ENCODE assay signal across 29 cellular contexts in the genomic region with DNA sequence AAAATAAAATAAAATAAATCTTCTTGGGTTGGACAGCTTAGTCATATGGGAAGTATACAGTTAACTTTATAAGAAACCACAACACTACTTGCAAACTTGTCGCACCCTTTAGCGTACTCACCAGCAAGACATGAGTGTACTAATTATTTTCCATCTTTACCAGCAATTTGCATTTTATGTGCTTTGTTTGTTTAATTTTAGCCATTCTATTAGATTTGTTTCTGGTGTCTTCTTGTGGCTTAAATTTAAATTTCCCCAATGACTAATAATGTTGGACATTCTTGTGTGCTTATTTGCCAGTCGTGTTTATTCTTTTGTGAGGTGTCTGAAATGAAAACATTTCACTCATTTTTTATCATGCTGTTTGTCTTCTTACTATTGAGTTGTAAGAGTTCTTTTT.
DNase-seq lines count a peak whose midpoint lies in the region; ATAC-seq, FAIRE-seq and TF ChIP-seq lines count a peak whose summit lies in the region.
"Had no signal": no experiment of that assay in that cellular context is flagged by ENCODE, and none has a peak within 500 bp of the region (broad histone marks: within the 10 kb centered on the region; RNA-seq: fewer than 3 reads in every experiment).

No MANE protein-coding gene starts in this region.

- 86 to 90% methylated on average over 1 to 3 of the region's 3 CpGs for WGBS in transverse colon (ENCODE audit: low coverage in 1 of 2), 2 donors

- ATAC-seq in GM21423 (IDR thresholded peaks at IDR 0.05; ENCODE audit: unreplicated experiment) (no peak), HG02973 (IDR thresholded peaks at IDR 0.05; ENCODE audit: unreplicated experiment) (no peak)
- ATAC-seq: activated T-helper 17 cell treated with anti-CD3 and anti-CD28 coated beads, Interleukin-2, amount 50 U/mL, for 72 hours; CD8-positive, alpha-beta T cell; heart left ventricle; stimulated activated memory B cell treated with anti-CD40 and anti-IgM and Interleukin-4, amounts not matched to agents 10 μg/mL and 1 μg/mL and 100 μg/mL, for 72 hours had no signal

- H3K36me3 Mint-ChIP-seq in osteocyte (ENCODE audit: unreplicated experiment) (peaks cover 18% of the 10 kb centered on the region), CD14-positive monocyte (no peaks in the 10 kb centered on the region)
- H3K36me3 Mint-ChIP-seq: activated naive CD8-positive, alpha-beta T cell treated with anti-CD3 and anti-CD28 coated beads, Interleukin-2, amount 10 ng/mL, durations not matched to agents 7 days and 5 days; CD8-positive, alpha-beta T cell; stimulated activated memory B cell treated with anti-CD40 and anti-IgM and Interleukin-4, amounts not matched to agents 10 μg/mL and 1 μg/mL and 100 μg/mL, for 72 hours had no signal

- peak overlapping the region; percentile 59 for H3K27ac Mint-ChIP-seq in osteocyte (ENCODE audit: unreplicated experiment)
- no peak overlapping the region for H3K27ac Mint-ChIP-seq in CD14-positive monocyte
- H3K27ac Mint-ChIP-seq: activated naive CD8-positive, alpha-beta T cell treated with anti-CD3 and anti-CD28 coated beads, Interleukin-2, amount 10 ng/mL, durations not matched to agents 7 days and 5 days; activated T-helper 17 cell treated with anti-CD3 and anti-CD28 coated beads, Interleukin-2, amount 50 U/mL, for 72 hours; CD8-positive, alpha-beta T cell; endodermal cell; nephron progenitor cell; stimulated activated memory B cell treated with anti-CD40 and anti-IgM and Interleukin-4, amounts not matched to agents 10 μg/mL and 1 μg/mL and 100 μg/mL, for 72 hours had no signal

- no peak for TF ChIP-seq CTCF in osteocyte (IDR thresholded peaks at IDR 0.05)
- no peak for TF ChIP-seq CTCF in CD14-positive monocyte (IDR thresholded peaks at IDR 0.05)
- no peak for TF ChIP-seq CTCF in transverse colon (IDR thresholded peaks at IDR 0.05)

- no peak for TF ChIP-seq EP300 in transverse colon (IDR thresholded peaks at IDR 0.05; ENCODE audit: low read depth)

- no peaks in the 10 kb centered on the region for H3K9me3 ChIP-seq in transverse colon
- H3K9me3 ChIP-seq: suprapubic skin, vagina had no signal

- H3K4me1 ChIP-seq in transverse colon: no peaks in the 10 kb centered on the region
- H3K4me1 ChIP-seq: heart left ventricle, left ventricle myocardium inferior, suprapubic skin, vagina had no signal

- H3K36me3 ChIP-seq in transverse colon: no peaks in the 10 kb centered on the region
- H3K36me3 ChIP-seq: heart left ventricle, left ventricle myocardium inferior, suprapubic skin, vagina had no signal

- DNase-seq in EL (peak; percentile 79), LHCN-M2 (ENCODE audit: low read depth) (peak; percentile 71), osteocyte (ENCODE audit: extremely low spot score, unreplicated experiment) (no peak), CD14-positive monocyte (ENCODE audit: low spot score) (no peak), transverse colon (no peak)
- DNase-seq: activated CD4-positive, alpha-beta T cell treated with anti-CD3 and anti-CD28 coated beads, Interleukin-2, amount 50 U/mL, for 1 hour; activated naive CD8-positive, alpha-beta T cell treated with anti-CD3 and anti-CD28 coated beads, Interleukin-2, amount 10 ng/mL, durations not matched to agents 7 days and 5 days; CD8-positive, alpha-beta T cell; DMS153; endodermal cell; GF-D8; heart left ventricle; Kasumi-1; left ventricle myocardium inferior; NCI-H1105 treated with DMSO at 0.1 percent for 48 hours; NCI-H2107; NCI-H510A treated with DMSO at 0.1 percent for 48 hours; nephron progenitor cell; RPMI8226; small intestine had no signal

- in situ Hi-C loops in transverse colon (cut with MboI; ENCODE audit: low pct_ligation_motif_present in 1 of 4, low pct_unique_long_range_greater_than_20kb in 1 of 4, low sequenced_read_pairs in 3 of 4): no loop called here

- no peak for TF ChIP-seq POLR2A in transverse colon (IDR thresholded peaks at IDR 0.05)

- H3K4me3 ChIP-seq in transverse colon: no peak overlapping the region
- H3K4me3 ChIP-seq: coronary artery, heart left ventricle, left ventricle myocardium inferior, suprapubic skin, vagina had no signal

- no peaks in the 10 kb centered on the region for H3K27me3 ChIP-seq in transverse colon
- H3K27me3 ChIP-seq: heart left ventricle, suprapubic skin, vagina had no signal

- H3K27me3 Mint-ChIP-seq in osteocyte (ENCODE audit: unreplicated experiment) (no peaks in the 10 kb centered on the region), CD14-positive monocyte (ENCODE audit: low read depth in 3 of 3) (peaks cover 0 to 2% (median 0%) of the 10 kb centered on the region in 3 donors)
- H3K27me3 Mint-ChIP-seq: activated T-helper 17 cell treated with anti-CD3 and anti-CD28 coated beads, Interleukin-2, amount 50 U/mL, for 72 hours; stimulated activated memory B cell treated with anti-CD40 and anti-IgM and Interleukin-4, amounts not matched to agents 10 μg/mL and 1 μg/mL and 100 μg/mL, for 72 hours had no signal

- intact Hi-C loops in CD14-positive monocyte (cut with micrococcal nuclease) (no loop called here), transverse colon (cut with DNase I; ENCODE audit: low total_unique reads) (no loop called here)

- no peak overlapping the region for H3K27ac ChIP-seq in transverse colon
- H3K27ac ChIP-seq: coronary artery, heart left ventricle, left ventricle myocardium inferior, suprapubic skin, vagina had no signal

- FAIRE-seq in endometrium (lab: Jason Lieb, UNC): peak; percentile 18
- FAIRE-seq: GM12891 had no signal

- H3K9me3 Mint-ChIP-seq in osteocyte (ENCODE audit: unreplicated experiment) (peaks cover 39% of the 10 kb centered on the region), CD14-positive monocyte (peaks cover 0 to 8% (median 4%) of the 10 kb centered on the region in 7 donors)
- H3K9me3 Mint-ChIP-seq: activated naive CD8-positive, alpha-beta T cell treated with anti-CD3 and anti-CD28 coated beads, Interleukin-2, amount 10 ng/mL, durations not matched to agents 7 days and 5 days; activated T-helper 17 cell treated with anti-CD3 and anti-CD28 coated beads, Interleukin-2, amount 50 U/mL, for 72 hours; CD8-positive, alpha-beta T cell had no signal

- peaks cover 40% of the 10 kb centered on the region for H3K4me1 Mint-ChIP-seq in osteocyte (ENCODE audit: unreplicated experiment)
- H3K4me1 Mint-ChIP-seq in CD14-positive monocyte: no peaks in the 10 kb centered on the region
- H3K4me1 Mint-ChIP-seq: activated naive CD8-positive, alpha-beta T cell treated with anti-CD3 and anti-CD28 coated beads, Interleukin-2, amount 10 ng/mL, durations not matched to agents 7 days and 5 days; activated T-helper 17 cell treated with anti-CD3 and anti-CD28 coated beads, Interleukin-2, amount 50 U/mL, for 72 hours; endodermal cell; nephron progenitor cell; stimulated activated memory B cell treated with anti-CD40 and anti-IgM and Interleukin-4, amounts not matched to agents 10 μg/mL and 1 μg/mL and 100 μg/mL, for 72 hours had no signal

- no peak overlapping the region for H3K4me3 Mint-ChIP-seq in osteocyte (ENCODE audit: unreplicated experiment)
- H3K4me3 Mint-ChIP-seq in CD14-positive monocyte: no peak overlapping the region
- H3K4me3 Mint-ChIP-seq: activated naive CD8-positive, alpha-beta T cell treated with anti-CD3 and anti-CD28 coated beads, Interleukin-2, amount 10 ng/mL, durations not matched to agents 7 days and 5 days; activated T-helper 17 cell treated with anti-CD3 and anti-CD28 coated beads, Interleukin-2, amount 50 U/mL, for 72 hours; CD8-positive, alpha-beta T cell; endodermal cell; nephron progenitor cell; stimulated activated memory B cell treated with anti-CD40 and anti-IgM and Interleukin-4, amounts not matched to agents 10 μg/mL and 1 μg/mL and 100 μg/mL, for 72 hours had no signal

Comparison
In these comparisons a context has a peak if more than half of its experiments do, and no peak if none do; other contexts are left out.
1. DNase-seq: peak in EL (single experiment) and LHCN-M2 (single experiment); none in osteocyte (single experiment), CD14-positive monocyte (single experiment) and transverse colon (single experiment).